Comparison of ENCODE assay signal across 8 cellular contexts in genomic region chr19:56066152-56067023, GRCh38. TPM values are rescaled to one million over a fixed set of nuclear protein-coding genes. Genes with fewer than 3 reads are reported as not detected.
DNase-seq lines count a peak whose midpoint lies in the region; ATAC-seq and TF ChIP-seq lines count a peak whose summit lies in the region.

No MANE protein-coding gene starts in this region.

- TF ChIP-seq CTCF in upper lobe of left lung (IDR thresholded peaks at IDR 0.05): peak; percentile 81 to 95 (median 86)

- H3K9ac ChIP-seq in trophoblast cell (ENCODE audit: low read length): no peak overlapping the region

- peak overlapping the region; percentile 34 for H3K4me2 ChIP-seq in trophoblast cell (ENCODE audit: low read length)

- no peaks in the 10 kb centered on the region for H3K79me2 ChIP-seq in trophoblast cell (ENCODE audit: control insufficient read depth, insufficient read depth, low read length, poor library complexity)

- no peak overlapping the region for H2AK5ac ChIP-seq in trophoblast cell (ENCODE audit: low read length)

- ATAC-seq in upper lobe of left lung (ENCODE audit: low FRiP score in 2 of 2): peak; percentile 70 to 85
- no peak for ATAC-seq in GM21367 (IDR thresholded peaks at IDR 0.05; ENCODE audit: unreplicated experiment)

- H3K4me3 ChIP-seq in trophoblast cell (ENCODE audit: low read depth, low read length): peak overlapping the region; percentile 10
- peak overlapping the region in 3 of 4 donors; percentile 14 to 33 (median 31) for H3K4me3 ChIP-seq in upper lobe of left lung

- no peak overlapping the region for H4K8ac ChIP-seq in trophoblast cell (ENCODE audit: low read depth, low read length)

- no peak overlapping the region for H3K18ac ChIP-seq in trophoblast cell (ENCODE audit: low read length)

- no peak for TF ChIP-seq POLR2A in upper lobe of left lung (IDR thresholded peaks at IDR 0.05)

- no peak overlapping the region for H4K91ac ChIP-seq in trophoblast cell (ENCODE audit: low read depth, low read length)

- no peak overlapping the region for H3K23ac ChIP-seq in trophoblast cell (ENCODE audit: low read length)

- DNase-seq in ELF-1 (ENCODE audit: low read depth, low spot score): peak; percentile 86
- peak in 48 of 76 experiments; percentile 7 to 64 (median 42) for DNase-seq in HUDEP-2 (lab: John Stamatoyannopoulos, UW; ENCODE audit: unreplicated experiment in 76 of 76)
- DNase-seq in RKO (ENCODE audit: low spot score): peak; percentile 56
- DNase-seq in activated gamma-delta T cell treated with Interleukin-2 at 50 U/mL for 16 hours: peak; percentile 60
- DNase-seq in glomerular visceral epithelial cell (ENCODE audit: extremely low spot score): peak; percentile 64
- DNase-seq in trophoblast cell: peak; percentile 21 to 61
- peak; percentile 68 to 73 for DNase-seq in upper lobe of left lung

- WGBS in trophoblast cell (ENCODE audit: extremely low coverage, insufficient coverage, insufficient read length): no CpG with 5 or more reads among the region's 39 CpGs
- 4 to 6% methylated on average over 13 to 38 of the region's 39 CpGs for WGBS in upper lobe of left lung, 2 donors

- H3K14ac ChIP-seq in trophoblast cell (ENCODE audit: low read length): no peak overlapping the region

- H3K4me1 ChIP-seq in trophoblast cell (ENCODE audit: control insufficient read depth in 1 of 2, insufficient read depth in 2 of 2, low read length in 2 of 2) (no peaks in the 10 kb centered on the region), upper lobe of left lung (peaks cover 7 to 10% (median 8%) of the 10 kb centered on the region in 4 donors)

- no peak overlapping the region for H4K12ac ChIP-seq in trophoblast cell (ENCODE audit: low read depth, low read length)

- H3K79me1 ChIP-seq in trophoblast cell (ENCODE audit: low read length): no peaks in the 10 kb centered on the region

- H2BK120ac ChIP-seq in trophoblast cell (ENCODE audit: insufficient read depth, low read length, poor library complexity): no peak overlapping the region

- H2BK5ac ChIP-seq in trophoblast cell (ENCODE audit: low read depth, low read length, poor library complexity): no peak overlapping the region

- no peaks in the 10 kb centered on the region for H3K36me3 ChIP-seq in trophoblast cell (ENCODE audit: control insufficient read depth in 1 of 2, insufficient read depth in 2 of 2, low read length in 2 of 2)
- no peaks in the 10 kb centered on the region for H3K36me3 ChIP-seq in upper lobe of left lung

- no peaks in the 10 kb centered on the region for H3K27me3 ChIP-seq in trophoblast cell (ENCODE audit: insufficient read depth, low read length)
- no peaks in the 10 kb centered on the region for H3K27me3 ChIP-seq in upper lobe of left lung

- H3K27ac ChIP-seq in trophoblast cell (ENCODE audit: low read depth, low read length) (no peak overlapping the region), upper lobe of left lung (no peak overlapping the region)

- H3K9me3 ChIP-seq in trophoblast cell (ENCODE audit: insufficient read depth, low read depth, low read length) (peaks cover 3% of the 10 kb centered on the region), upper lobe of left lung (no peaks in the 10 kb centered on the region)

- H2BK12ac ChIP-seq in trophoblast cell (ENCODE audit: low read length): no peak overlapping the region

- no peak overlapping the region for H2AFZ ChIP-seq in trophoblast cell (ENCODE audit: insufficient read depth, low read length, poor library complexity)

- H3K4ac ChIP-seq in trophoblast cell (ENCODE audit: low read depth, low read length): no peak overlapping the region

- no peak for TF ChIP-seq EP300 in upper lobe of left lung (IDR thresholded peaks at IDR 0.05)

RNA-seq across cellular contexts. Expression of gene ZNF787, which starts 54.7 kb away (rescaled TPM):
- 23.4 and 24.3 TPM in 2 replicates for polyA plus RNA-seq in trophoblast cell (2013)
- 10 to 100 TPM; 20.5 to 45.4 (median 35.8) TPM for total RNA-seq in upper lobe of left lung
